In the genomic region with DNA sequence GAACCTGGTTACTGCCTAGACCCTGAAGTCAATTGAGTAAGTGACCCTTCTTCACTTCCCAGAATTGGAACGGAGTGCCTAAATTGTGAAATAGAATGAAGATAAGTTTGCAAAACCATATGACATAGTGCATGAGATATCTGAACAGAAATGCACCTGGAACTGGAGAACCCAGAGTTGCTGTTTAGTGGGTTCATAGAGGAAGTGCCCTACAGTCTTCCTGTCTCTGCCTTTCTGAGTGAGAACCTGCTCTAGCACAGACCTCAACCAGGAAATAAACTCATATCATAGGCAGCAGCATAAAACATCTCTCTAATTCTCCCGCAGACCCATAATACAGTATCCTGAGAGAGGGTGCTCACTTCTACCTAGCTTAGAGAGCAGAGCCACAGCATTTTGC, we compare ENCODE assay signal across 15 cellular contexts.
DNase-seq lines count a peak whose midpoint lies in the region; ATAC-seq and TF ChIP-seq lines count a peak whose summit lies in the region.
"Had no signal": no experiment of that assay in that cellular context is flagged by ENCODE, and none has a peak within 500 bp of the region (broad histone marks: within the 10 kb centered on the region; RNA-seq: fewer than 3 reads in every experiment).

No MANE protein-coding gene starts in this region.

- H3K27ac Mint-ChIP-seq in activated naive CD4-positive, alpha-beta T cell treated with anti-CD3 and anti-CD28 coated beads for 36 hours, result peak overlapping the region; percentile 26
- peak overlapping the region; percentile 32 for H3K27ac Mint-ChIP-seq in activated naive CD8-positive, alpha-beta T cell treated with anti-CD3 and anti-CD28 coated beads, Interleukin-2, amount 50 U/mL, for 24 hours
- H3K27ac Mint-ChIP-seq in stimulated activated naive CD8-positive, alpha-beta T cell treated with anti-CD3 and anti-CD28 coated beads, Interleukin-15, amount 100 ng/mL, for 72 hours, result peak overlapping the region; percentile 69 to 72
- H3K27ac Mint-ChIP-seq: H9 had no signal

- WGBS in ovary, 3 donors, result 80 to 95% (median 91%) methylated on average over 2 of the region's 2 CpGs

- H3K36me3 Mint-ChIP-seq in activated naive CD4-positive, alpha-beta T cell treated with anti-CD3 and anti-CD28 coated beads for 36 hours (ENCODE audit: low read depth), result no peaks in the 10 kb centered on the region
- no peaks in the 10 kb centered on the region for H3K36me3 Mint-ChIP-seq in activated naive CD8-positive, alpha-beta T cell treated with anti-CD3 and anti-CD28 coated beads, Interleukin-2, amount 50 U/mL, for 24 hours (ENCODE audit: low read depth)

- H3K4me3 Mint-ChIP-seq in activated naive CD4-positive, alpha-beta T cell treated with anti-CD3 and anti-CD28 coated beads for 36 hours, result no peak overlapping the region
- H3K4me3 Mint-ChIP-seq in activated naive CD8-positive, alpha-beta T cell treated with anti-CD3 and anti-CD28 coated beads, Interleukin-2, amount 50 U/mL, for 24 hours, result no peak overlapping the region
- H3K4me3 Mint-ChIP-seq in stimulated activated naive CD8-positive, alpha-beta T cell treated with anti-CD3 and anti-CD28 coated beads, Interleukin-15, amount 100 ng/mL, for 72 hours, result peak overlapping the region in 1 of 2 donors; percentile 51
- H3K4me3 Mint-ChIP-seq: H9 had no signal

- peak; percentile 57 for ATAC-seq in activated naive CD8-positive, alpha-beta T cell treated with anti-CD3 and anti-CD28 coated beads, Interleukin-2, amount 50 U/mL, for 24 hours
- ATAC-seq in stimulated activated naive CD8-positive, alpha-beta T cell treated with anti-CD3 and anti-CD28 coated beads, Interleukin-15, amount 100 ng/mL, for 72 hours, result peak; percentile 89
- no peak for ATAC-seq in GM18520 (IDR thresholded peaks at IDR 0.05; ENCODE audit: unreplicated experiment)
- ATAC-seq: psoas muscle had no signal

- no peaks in the 10 kb centered on the region for H3K4me1 ChIP-seq in ovary (ENCODE audit: insufficient read depth)
- H3K4me1 ChIP-seq: psoas muscle had no signal

- no peak overlapping the region for H3K27ac ChIP-seq in ovary
- H3K27ac ChIP-seq: psoas muscle, SJSA1 had no signal

- H3K36me3 ChIP-seq in ovary (no peaks in the 10 kb centered on the region), H7 (replicated peaks; ENCODE audit: control insufficient read depth, insufficient read depth, low read length) (no peaks in the 10 kb centered on the region)
- H3K36me3 ChIP-seq: SJSA1 had no signal

- no peak for TF ChIP-seq EP300 in ovary (IDR thresholded peaks at IDR 0.05)

- CTCF ChIA-PET in activated naive CD4-positive, alpha-beta T cell treated with anti-CD3 and anti-CD28 coated beads for 36 hours (lab: Charles Lee), result interaction anchor here (1.0 kb wide), 1 partner anchor 42 kb away, joined by 3 read pairs; no protein-coding TSS in a partner anchor

- TF ChIP-seq CTCF in ovary (IDR thresholded peaks at IDR 0.05), result no peak

- H3K4me3 ChIP-seq in ovary (no peak overlapping the region), H7 (ENCODE audit: insufficient read depth, low read depth, low read length) (no peak overlapping the region)
- H3K4me3 ChIP-seq: psoas muscle, SJSA1 had no signal

- H3K9me3 ChIP-seq in ovary, result no peaks in the 10 kb centered on the region
- H3K9me3 ChIP-seq: psoas muscle, SJSA1 had no signal

- intact Hi-C loops in activated naive CD4-positive, alpha-beta T cell treated with anti-CD3 and anti-CD28 coated beads for 36 hours (cut with micrococcal nuclease), result loop anchor here (1.0 to 10.0 kb wide), 3 partner anchors 48 to 1974 kb away; partner anchors contain the start of genes SLC4A7 and TOP2B
- intact Hi-C loops in ovary (cut with DNase I), result no loop called here

- TF ChIP-seq POLR2A in ovary (IDR thresholded peaks at IDR 0.05), result no peak

- H3K27me3 ChIP-seq in ovary, result no peaks in the 10 kb centered on the region
- no peaks in the 10 kb centered on the region for H3K27me3 ChIP-seq in H7 (ENCODE audit: control insufficient read depth, insufficient read depth, low read length)
- H3K27me3 ChIP-seq: SJSA1 had no signal

- peak; percentile 36 for DNase-seq in activated naive CD4-positive, alpha-beta T cell treated with anti-CD3 and anti-CD28 coated beads for 36 hours
- no peak for DNase-seq in activated naive CD4-positive, alpha-beta T cell treated with Interleukin-2 at 50 U/mL for 16 hours
- DNase-seq in NOMO-1 treated with dmso at 0.1 percent for 144 hours (lab: John Stamatoyannopoulos, UW; ENCODE audit: unreplicated experiment), result peak; percentile 20
- no peak for DNase-seq in activated naive CD8-positive, alpha-beta T cell treated with anti-CD3 and anti-CD28 coated beads, Interleukin-2, amount 50 U/mL, for 24 hours
- DNase-seq in stimulated activated naive CD8-positive, alpha-beta T cell treated with anti-CD3 and anti-CD28 coated beads, Interleukin-15, amount 100 ng/mL, for 72 hours, result peak in 1 of 2 donors; percentile 2
- no peak for DNase-seq in ovary
- DNase-seq in H7, result no peak
- DNase-seq: activated CD4-positive, alpha-beta T cell treated with anti-CD3 and anti-CD28 coated beads for 1 hour; H9; NCI-H1417 treated with DMSO at 0.1 percent for 48 hours; NCI-H524; psoas muscle; stimulated activated CD4-positive, alpha-beta T cell treated with anti-CD3 and anti-CD28 coated beads, Interleukin-1b, Interleukin-23, amount 100 ng/mL, for 48 hours had no signal

- no peaks in the 10 kb centered on the region for H3K27me3 Mint-ChIP-seq in activated naive CD4-positive, alpha-beta T cell treated with anti-CD3 and anti-CD28 coated beads for 36 hours (ENCODE audit: low read depth)
- no peaks in the 10 kb centered on the region for H3K27me3 Mint-ChIP-seq in activated naive CD8-positive, alpha-beta T cell treated with anti-CD3 and anti-CD28 coated beads, Interleukin-2, amount 50 U/mL, for 24 hours
- no peaks in the 10 kb centered on the region for H3K27me3 Mint-ChIP-seq in stimulated activated naive CD8-positive, alpha-beta T cell treated with anti-CD3 and anti-CD28 coated beads, Interleukin-15, amount 100 ng/mL, for 72 hours

- no peaks in the 10 kb centered on the region for H3K9me3 Mint-ChIP-seq in activated naive CD4-positive, alpha-beta T cell treated with anti-CD3 and anti-CD28 coated beads for 36 hours
- no peaks in the 10 kb centered on the region for H3K9me3 Mint-ChIP-seq in activated naive CD8-positive, alpha-beta T cell treated with anti-CD3 and anti-CD28 coated beads, Interleukin-2, amount 50 U/mL, for 24 hours
- H3K9me3 Mint-ChIP-seq in stimulated activated naive CD8-positive, alpha-beta T cell treated with anti-CD3 and anti-CD28 coated beads, Interleukin-15, amount 100 ng/mL, for 72 hours, result no peaks in the 10 kb centered on the region
- H3K9me3 Mint-ChIP-seq: H9 had no signal

- peaks cover 9% of the 10 kb centered on the region for H3K4me1 Mint-ChIP-seq in activated naive CD4-positive, alpha-beta T cell treated with anti-CD3 and anti-CD28 coated beads for 36 hours (ENCODE audit: low read depth)
- peaks cover 10% of the 10 kb centered on the region for H3K4me1 Mint-ChIP-seq in activated naive CD8-positive, alpha-beta T cell treated with anti-CD3 and anti-CD28 coated beads, Interleukin-2, amount 50 U/mL, for 24 hours
- peaks cover 13% of the 10 kb centered on the region for H3K4me1 Mint-ChIP-seq in stimulated activated naive CD8-positive, alpha-beta T cell treated with anti-CD3 and anti-CD28 coated beads, Interleukin-15, amount 100 ng/mL, for 72 hours

Comparison
In these comparisons a context has a peak if more than half of its experiments do, and no peak if none do; other contexts are left out.
1. DNase-seq: peak in activated naive CD4-positive, alpha-beta T cell treated with anti-CD3 and anti-CD28 coated beads for 36 hours (single experiment) and NOMO-1 treated with dmso at 0.1 percent for 144 hours (single experiment); none in activated naive CD4-positive, alpha-beta T cell treated with Interleukin-2 at 50 U/mL for 16 hours (single experiment), activated naive CD8-positive, alpha-beta T cell treated with anti-CD3 and anti-CD28 coated beads, Interleukin-2, amount 50 U/mL, for 24 hours (single experiment), ovary (0 of 5) and H7 (single experiment).
2. Peak in every context shown above with its lines, with median percentiles within 50 percentile points of each other: H3K27ac Mint-ChIP-seq.